Comparison of ENCODE assay signal across 22 cellular contexts in the genomic region with DNA sequence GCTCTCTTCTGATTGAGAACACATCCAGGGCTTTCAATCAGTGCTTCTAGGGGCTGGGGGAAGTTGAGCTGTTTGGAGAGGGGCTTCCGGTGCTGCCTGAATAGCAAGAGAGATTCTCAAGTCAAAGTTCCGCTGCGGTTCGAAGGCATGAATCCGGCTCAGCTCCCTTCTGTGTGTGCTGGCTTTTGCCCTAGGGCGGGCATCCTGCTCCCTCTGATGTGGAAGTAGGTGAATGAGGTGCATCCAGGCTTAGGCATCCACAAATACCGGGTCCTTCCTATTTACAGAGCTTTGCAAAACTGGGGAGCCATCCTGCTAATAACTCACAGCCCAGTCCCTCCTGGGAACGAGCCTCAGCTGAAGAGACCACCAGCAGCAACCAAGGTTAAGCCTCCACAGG.
"Had no signal": no experiment of that assay in that cellular context is flagged by ENCODE, and none has a peak within 500 bp of the region (broad histone marks: within the 10 kb centered on the region; RNA-seq: fewer than 3 reads in every experiment).

No MANE protein-coding gene starts in this region.

- FAIRE-seq: RCC 7860 had no signal

- H3K27me3 ChIP-seq: MG63, SJSA1 had no signal

- H3K4me1 ChIP-seq: SJSA1 had no signal

- H3K9me3 ChIP-seq: MG63, SJSA1 had no signal

- H3K27ac ChIP-seq: SJSA1, SK-N-MC had no signal

- DNase-seq: Karpas-422, KG1, MG63, NCI-H1092, NCI-H1105 treated with DMSO at 0.1 percent for 48 hours, NCI-H1436, NCI-H187, NCI-H2029, NCI-H2081 treated with DMSO at 0.1 percent for 48 hours, NCI-H2171, NCI-H226, NCI-H446, NCI-H510A, NCI-H524 treated with DMSO at 0.1 percent for 48 hours, NCI-H69, NCI-H774, Right ventricle myocardium superior, RPMI8226, SIG-M5 had no signal

- H3K36me3 ChIP-seq: SJSA1 had no signal

- H3K4me3 ChIP-seq: MG63, SJSA1, SK-N-MC had no signal
